In the genomic region with DNA sequence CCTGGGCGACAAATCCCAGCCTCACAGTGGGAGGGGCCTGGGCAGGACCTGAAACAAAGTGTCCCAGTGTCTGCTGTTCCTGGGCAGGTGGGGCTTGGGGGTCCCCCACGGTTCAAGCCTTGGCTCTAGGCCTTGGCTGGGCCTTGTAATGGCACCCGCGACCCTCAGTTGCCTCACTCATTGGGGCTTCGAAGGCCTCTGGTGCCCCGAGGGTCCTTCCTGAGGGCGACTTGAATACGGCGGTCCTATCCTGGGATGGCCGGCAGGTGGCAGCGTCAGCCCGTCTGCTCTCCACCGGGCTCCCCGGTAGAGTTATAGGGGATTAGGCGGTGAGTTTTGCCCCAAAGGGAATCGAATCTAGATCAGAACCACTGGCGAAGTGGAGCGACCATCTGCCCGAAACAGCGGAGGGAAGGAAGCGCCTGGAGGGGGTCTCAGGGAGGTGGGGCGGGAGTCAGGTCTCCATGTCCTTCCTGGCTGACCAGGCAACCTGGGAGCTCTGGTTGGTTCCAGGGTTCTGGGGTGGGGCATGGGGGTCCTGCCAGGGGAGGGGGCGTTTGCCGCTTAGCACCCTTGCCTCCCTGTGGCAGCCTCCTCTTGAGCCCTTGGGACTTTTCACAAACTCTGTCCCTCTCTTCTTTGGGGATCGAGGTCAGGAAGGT, we compare ENCODE assay signal across 8 cellular contexts. TPM values are rescaled to one million over a fixed set of nuclear protein-coding genes. Genes with fewer than 3 reads are reported as not detected.
DNase-seq lines count a peak whose midpoint lies in the region; ATAC-seq and TF ChIP-seq lines count a peak whose summit lies in the region.

No MANE protein-coding gene starts in this region.

- no peak overlapping the region for H3K4me3 ChIP-seq in upper lobe of right lung

- no peaks in the 10 kb centered on the region for H3K9me3 Mint-ChIP-seq in activated naive CD4-positive, alpha-beta T cell treated with anti-CD3 and anti-CD28 coated beads, Interleukin-2, amount 50 U/mL, for 72 hours

- peak overlapping the region; percentile 65 to 95 for H3K27ac Mint-ChIP-seq in activated naive CD4-positive, alpha-beta T cell treated with anti-CD3 and anti-CD28 coated beads, Interleukin-2, amount 50 U/mL, for 72 hours

- no peak overlapping the region for H3K27ac ChIP-seq in upper lobe of right lung

- H3K36me3 ChIP-seq in upper lobe of right lung: peaks cover 3% of the 10 kb centered on the region

- peak; percentile 21 to 28 for ATAC-seq in activated naive CD4-positive, alpha-beta T cell treated with anti-CD3 and anti-CD28 coated beads, Interleukin-2, amount 50 U/mL, for 72 hours
- ATAC-seq in upper lobe of right lung (peak; percentile 43), GM21576 (IDR thresholded peaks at IDR 0.05; ENCODE audit: unreplicated experiment) (no peak)

- peak; percentile 81 for DNase-seq in ELF-1 (ENCODE audit: low read depth, low spot score)
- DNase-seq in M059J (ENCODE audit: low read depth): peak; percentile 50
- peak; percentile 42 for DNase-seq in SKM-1 treated with dmso at 0.1 percent for 144 hours (lab: John Stamatoyannopoulos, UW; ENCODE audit: unreplicated experiment)
- DNase-seq in activated naive CD4-positive, alpha-beta T cell treated with anti-CD3 and anti-CD28 coated beads, Interleukin-2, amount 50 U/mL, for 72 hours (ENCODE audit: low spot score in 2 of 2): peak; percentile 81 to 82
- peak; percentile 89 for DNase-seq in cardiac septum (ENCODE audit: low spot score)
- peak; percentile 93 for DNase-seq in posterior vena cava (ENCODE audit: low spot score)
- peak; percentile 88 for DNase-seq in upper lobe of right lung

- H3K4me1 ChIP-seq in upper lobe of right lung: peaks cover 19% of the 10 kb centered on the region

- TF ChIP-seq CTCF in upper lobe of right lung (IDR thresholded peaks at IDR 0.05): peak; percentile 87

- no peaks in the 10 kb centered on the region for H3K9me3 ChIP-seq in upper lobe of right lung

- intact Hi-C loops in cardiac septum (cut with DNase I) (loop anchor here (1.0 to 5.0 kb wide), 4 partner anchors 134 to 372 kb away; a partner anchor contains a TSS), posterior vena cava (cut with DNase I) (loop anchor here in 1 of 2 donors (10.0 kb wide), 1 partner anchor 1010 kb away; no protein-coding TSS in a partner anchor), upper lobe of right lung (cut with DNase I) (loop anchor here (10.0 kb wide), 3 partner anchors 130 to 380 kb away; no protein-coding TSS in a partner anchor)

- H3K36me3 Mint-ChIP-seq in activated naive CD4-positive, alpha-beta T cell treated with anti-CD3 and anti-CD28 coated beads, Interleukin-2, amount 50 U/mL, for 72 hours: peaks cover 4 to 5% of the 10 kb centered on the region in 2 donors

- H3K27me3 ChIP-seq in upper lobe of right lung: peaks cover 21% of the 10 kb centered on the region

RNA-seq across cellular contexts. Expression of a gene that starts 2.1 kb away (rescaled TPM):
- 18.8 and 31.2 TPM in 2 replicates for total RNA-seq in M059J (2014; rRNA removed; shearing (Covaris generic))
- total RNA-seq in activated naive CD4-positive, alpha-beta T cell treated with anti-CD3 and anti-CD28 coated beads, Interleukin-2, amount 50 U/mL, for 72 hours: 10 to 100 TPM in 1 of 2 donors, 1 to 10 TPM in 1; 4.7 to 17.0 TPM
- total RNA-seq in cardiac septum (18.1 TPM), posterior vena cava (10 to 100 TPM; 10.9 to 13.1 TPM), upper lobe of right lung (14.6 TPM)

RNA-seq across cellular contexts. Expression of a gene that starts 22.8 kb away (rescaled TPM):
- 135 and 233 TPM in 2 replicates for total RNA-seq in M059J (2014; rRNA removed; shearing (Covaris generic))
- total RNA-seq in activated naive CD4-positive, alpha-beta T cell treated with anti-CD3 and anti-CD28 coated beads, Interleukin-2, amount 50 U/mL, for 72 hours: 100 to 1,000 TPM; 102 to 135 TPM
- total RNA-seq in cardiac septum (81.9 TPM), posterior vena cava (100 to 1,000 TPM in 1 of 2 donors, 10 to 100 TPM in 1; 93.7 to 101 TPM), upper lobe of right lung (118 TPM)

RNA-seq across cellular contexts. Expression of a gene that starts 23.1 kb away (rescaled TPM):
- 6.7 and 11.0 TPM in 2 replicates for total RNA-seq in M059J (2014; rRNA removed; shearing (Covaris generic))
- total RNA-seq in activated naive CD4-positive, alpha-beta T cell treated with anti-CD3 and anti-CD28 coated beads, Interleukin-2, amount 50 U/mL, for 72 hours: 1 to 10 TPM; 2.0 to 5.7 TPM
- total RNA-seq in cardiac septum (3.6 TPM), posterior vena cava (1 to 10 TPM; 3.8 to 5.5 TPM), upper lobe of right lung (9.0 TPM)

Comparison
In these comparisons a context has a peak if more than half of its experiments do, and no peak if none do; other contexts are left out.
1. DNase-seq: peak in every context shown above with its lines; median percentile 93 in posterior vena cava; 89 in cardiac septum; 88 in upper lobe of right lung; 82 in activated naive CD4-positive, alpha-beta T cell treated with anti-CD3 and anti-CD28 coated beads, Interleukin-2, amount 50 U/mL, for 72 hours; 81 in ELF-1; 50 in M059J; 42 in SKM-1 treated with dmso at 0.1 percent for 144 hours.